In genomic region chr5:111277061-111277460, GRCh38 we compare ENCODE assay signal across 19 cellular contexts. TPM values are rescaled to one million over a fixed set of nuclear protein-coding genes. Genes with fewer than 3 reads are reported as not detected.
A peak's percentile ranks its signal among the peaks of the same experiment; 100 is the strongest.
DNase-seq lines count a peak whose midpoint lies in the region; ATAC-seq and TF ChIP-seq lines count a peak whose summit lies in the region.
"Had no signal": no experiment of that assay in that cellular context is flagged by ENCODE, and none has a peak within 500 bp of the region (broad histone marks: within the 10 kb centered on the region; RNA-seq: fewer than 3 reads in every experiment).

No MANE protein-coding gene starts in this region.

- H3K27me3 ChIP-seq in esophagus squamous epithelium (no peaks in the 10 kb centered on the region), adrenal gland (no peaks in the 10 kb centered on the region)

- no peak overlapping the region for H3K4me3 ChIP-seq in astrocyte of the cerebellum (ENCODE audit: low read depth, low read length)
- H3K4me3 ChIP-seq in esophagus squamous epithelium: no peak overlapping the region
- H3K4me3 ChIP-seq in adrenal gland: no peak overlapping the region
- H3K4me3 ChIP-seq: A549 had no signal

- peaks cover 5% of the 10 kb centered on the region for H3K36me3 Mint-ChIP-seq in activated naive CD4-positive, alpha-beta T cell treated with anti-CD3 and anti-CD28 coated beads, Interleukin-2, amount 50 U/mL, for 24 hours
- H3K36me3 Mint-ChIP-seq in activated naive CD4-positive, alpha-beta T cell treated with anti-CD3 and anti-CD28 coated beads, Interleukin-2, amount 10 ng/mL, durations not matched to agents 7 days and 5 days: peaks cover 10% of the 10 kb centered on the region

- H3K4me3 Mint-ChIP-seq in activated naive CD4-positive, alpha-beta T cell treated with anti-CD3 and anti-CD28 coated beads, Interleukin-2, amount 50 U/mL, for 24 hours: peak overlapping the region; percentile 5
- no peak overlapping the region for H3K4me3 Mint-ChIP-seq in activated naive CD4-positive, alpha-beta T cell treated with anti-CD3 and anti-CD28 coated beads, Interleukin-2, amount 10 ng/mL, durations not matched to agents 7 days and 5 days
- H3K4me3 Mint-ChIP-seq in stimulated activated naive CD8-positive, alpha-beta T cell treated with anti-CD3 and anti-CD28 coated beads, Interleukin-15, amount 100 ng/mL, for 72 hours: no peak overlapping the region
- H3K4me3 Mint-ChIP-seq: H9 had no signal

- no peaks in the 10 kb centered on the region for H3K9me3 Mint-ChIP-seq in activated naive CD4-positive, alpha-beta T cell treated with anti-CD3 and anti-CD28 coated beads, Interleukin-2, amount 50 U/mL, for 24 hours
- H3K9me3 Mint-ChIP-seq in activated naive CD4-positive, alpha-beta T cell treated with anti-CD3 and anti-CD28 coated beads, Interleukin-2, amount 10 ng/mL, durations not matched to agents 7 days and 5 days: no peaks in the 10 kb centered on the region
- no peaks in the 10 kb centered on the region for H3K9me3 Mint-ChIP-seq in stimulated activated naive CD8-positive, alpha-beta T cell treated with anti-CD3 and anti-CD28 coated beads, Interleukin-15, amount 100 ng/mL, for 72 hours
- H3K9me3 Mint-ChIP-seq: H9 had no signal

- 82 to 85% methylated on average over 2 of the region's 2 CpGs for WGBS in esophagus squamous epithelium, 2 donors
- 77 to 88% (median 80%) methylated on average over 2 of the region's 2 CpGs for WGBS in adrenal gland, 4 donors

- in situ Hi-C loops in astrocyte of the cerebellum (cut with HindIII; ENCODE audit: low sequenced_read_pairs): no loop called here

- H3K36me3 ChIP-seq in esophagus squamous epithelium: no peaks in the 10 kb centered on the region
- no peaks in the 10 kb centered on the region for H3K36me3 ChIP-seq in adrenal gland (replicated peaks in 1 of 2)

- intact Hi-C loops in esophagus squamous epithelium (cut with DNase I) (loop anchor here (5.0 kb wide), 1 partner anchor 120 kb away; no protein-coding TSS in a partner anchor), adrenal gland (cut with DNase I) (no loop called here)

- H3K4me1 ChIP-seq in esophagus squamous epithelium (no peaks in the 10 kb centered on the region), adrenal gland (replicated peaks in 1 of 2) (peaks cover 0 to 4% of the 10 kb centered on the region in 2 donors)
- H3K4me1 ChIP-seq: A549 had no signal

- no peak for ATAC-seq in SK-N-SH treated with all-trans-retinoic acid at 6 μM for 48 hours
- ATAC-seq in stimulated activated naive CD8-positive, alpha-beta T cell treated with anti-CD3 and anti-CD28 coated beads, Interleukin-15, amount 100 ng/mL, for 72 hours: no peak
- ATAC-seq: A549 had no signal

- no peak overlapping the region for H3K27ac ChIP-seq in esophagus squamous epithelium
- H3K27ac ChIP-seq in adrenal gland: no peak overlapping the region
- H3K27ac ChIP-seq: A549, C4-2B had no signal

- TF ChIP-seq POLR2A in esophagus squamous epithelium (IDR thresholded peaks at IDR 0.05) (no peak), adrenal gland (IDR thresholded peaks at IDR 0.05) (no peak)

- peaks cover 80% of the 10 kb centered on the region for H3K4me1 Mint-ChIP-seq in activated naive CD4-positive, alpha-beta T cell treated with anti-CD3 and anti-CD28 coated beads, Interleukin-2, amount 50 U/mL, for 24 hours
- peaks cover 40% of the 10 kb centered on the region for H3K4me1 Mint-ChIP-seq in activated naive CD4-positive, alpha-beta T cell treated with anti-CD3 and anti-CD28 coated beads, Interleukin-2, amount 10 ng/mL, durations not matched to agents 7 days and 5 days
- peaks cover 63% of the 10 kb centered on the region for H3K4me1 Mint-ChIP-seq in stimulated activated naive CD8-positive, alpha-beta T cell treated with anti-CD3 and anti-CD28 coated beads, Interleukin-15, amount 100 ng/mL, for 72 hours
- H3K4me1 Mint-ChIP-seq: H9 had no signal

- H3K9me3 ChIP-seq in esophagus squamous epithelium: no peaks in the 10 kb centered on the region
- H3K9me3 ChIP-seq in adrenal gland (replicated peaks in 1 of 3): no peaks in the 10 kb centered on the region
- H3K9me3 ChIP-seq: A549 had no signal

- peak overlapping the region; percentile 86 for H3K27ac Mint-ChIP-seq in activated naive CD4-positive, alpha-beta T cell treated with anti-CD3 and anti-CD28 coated beads, Interleukin-2, amount 50 U/mL, for 24 hours
- H3K27ac Mint-ChIP-seq in activated naive CD4-positive, alpha-beta T cell treated with anti-CD3 and anti-CD28 coated beads, Interleukin-2, amount 10 ng/mL, durations not matched to agents 7 days and 5 days: no peak overlapping the region
- H3K27ac Mint-ChIP-seq in stimulated activated naive CD8-positive, alpha-beta T cell treated with anti-CD3 and anti-CD28 coated beads, Interleukin-15, amount 100 ng/mL, for 72 hours: peak overlapping the region; percentile 12 to 41
- H3K27ac Mint-ChIP-seq: H9 had no signal

- no peaks in the 10 kb centered on the region for H3K27me3 Mint-ChIP-seq in activated naive CD4-positive, alpha-beta T cell treated with anti-CD3 and anti-CD28 coated beads, Interleukin-2, amount 50 U/mL, for 24 hours
- no peaks in the 10 kb centered on the region for H3K27me3 Mint-ChIP-seq in activated naive CD4-positive, alpha-beta T cell treated with anti-CD3 and anti-CD28 coated beads, Interleukin-2, amount 10 ng/mL, durations not matched to agents 7 days and 5 days
- H3K27me3 Mint-ChIP-seq in stimulated activated naive CD8-positive, alpha-beta T cell treated with anti-CD3 and anti-CD28 coated beads, Interleukin-15, amount 100 ng/mL, for 72 hours: no peaks in the 10 kb centered on the region

- DNase-seq in activated naive CD4-positive, alpha-beta T cell treated with anti-CD3 and anti-CD28 coated beads, Interleukin-2, amount 10 ng/mL, durations not matched to agents 7 days and 5 days: no peak
- DNase-seq in astrocyte of the cerebellum (ENCODE audit: low read depth) (peak; percentile 12), esophagus squamous epithelium (lab: John Stamatoyannopoulos, UW) (no peak), adrenal gland (no peak), T1000 (lab: John Stamatoyannopoulos, UW) (no peak)
- DNase-seq in stimulated activated naive CD8-positive, alpha-beta T cell treated with anti-CD3 and anti-CD28 coated beads, Interleukin-15, amount 100 ng/mL, for 72 hours: no peak
- DNase-seq: DMS79; H9; NCI-H1048; NCI-H1436 treated with DMSO at 0.1 percent for 48 hours; NCI-H2029 treated with DMSO at 0.1 percent for 48 hours; NCI-H2171 treated with DMSO at 0.1 percent for 48 hours; NCI-H446 treated with DMSO at 0.1 percent for 48 hours; NK-92 treated with Interleukin-12 subunit alpha and Interleukin-12 subunit beta, amount 100 ng/mL, for 24 hours; RPMI8226 had no signal

- CTCF ChIA-PET in activated naive CD4-positive, alpha-beta T cell treated with anti-CD3 and anti-CD28 coated beads, Interleukin-2, amount 10 ng/mL, durations not matched to agents 7 days and 5 days (lab: Charles Lee): interaction anchor here (0.9 to 5.1 kb wide), 4 partner anchors 52 to 120 kb away, joined by 3 to 60 read pairs (median 4); partner anchors contain the start of gene CAMK4

- no peak for TF ChIP-seq CTCF in astrocyte of the cerebellum (IDR thresholded peaks at IDR 0.05; ENCODE audit: low read depth, low read length, missing control alignments)
- no peak for TF ChIP-seq CTCF in esophagus squamous epithelium (IDR thresholded peaks at IDR 0.05)
- TF ChIP-seq CTCF in adrenal gland (IDR thresholded peaks at IDR 0.05): no peak

TF ChIP-seq in SK-N-SH treated with all-trans-retinoic acid at 6 μM for 48 hours, 23 proteins besides CTCF, POLR2A, EP300 and RAD21:
- TF ChIP-seq OSR1 (CRISPR knock-in tag; IDR thresholded peaks at IDR 0.05) (no peak), ISL1 (CRISPR knock-in tag; IDR thresholded peaks at IDR 0.05) (peak; percentile 45), CSDC2 (CRISPR knock-in tag; IDR thresholded peaks at IDR 0.05) (no peak), RARB (CRISPR knock-in tag; IDR thresholded peaks at IDR 0.05) (no peak), GLIS3 (CRISPR knock-in tag; IDR thresholded peaks at IDR 0.05) (no peak), TOX (CRISPR knock-in tag; IDR thresholded peaks at IDR 0.05; ENCODE audit: borderline replicate concordance) (no peak)

RNA-seq across cellular contexts. Expression of gene CAMK4, which starts 52.9 kb away (rescaled TPM):
- total RNA-seq in esophagus squamous epithelium (1 to 10 TPM; 1.5 to 3.2 (median 2.6) TPM), adrenal gland (1 to 10 TPM in 5 of 8 donors, under 1 TPM in 3; 0.06 to 6.4 (median 1.3) TPM)
- polyA plus RNA-seq in adrenal gland: 1 to 10 TPM in 2 of 3 donors, under 1 TPM in 1; 0.51 to 9.2 (median 2.6) TPM
- polyA plus RNA-seq: A549 had no signal
